ENCODE assay signal across 8 cellular contexts in genomic region chr19:36032251-36033104, GRCh38. TPM values are rescaled to one million over a fixed set of nuclear protein-coding genes. Genes with fewer than 3 reads are reported as not detected.
DNase-seq lines count a peak whose midpoint lies in the region; ATAC-seq, FAIRE-seq and TF ChIP-seq lines count a peak whose summit lies in the region.

Gene CLIP3 (minus strand): TSS chr19:36032873. CDS start chr19:36032357, 516 bp downstream.

- peak within 1 kb of the TSS in 2 of 5 donors; percentile 49 to 62 for H3K27ac ChIP-seq in adrenal gland
- peak within 1 kb of the TSS in 6 of 10 donors; percentile 21 to 62 (median 33) for H3K27ac ChIP-seq in heart right ventricle
- H3K27ac ChIP-seq in ovary = peak within 1 kb of the TSS; percentile 70 to 80

- peak; percentile 78 to 91 (median 85) for ATAC-seq in heart right ventricle
- ATAC-seq in HG02571 (IDR thresholded peaks at IDR 0.05; ENCODE audit: unreplicated experiment) = no peak
- no peak for ATAC-seq in GM18907 (IDR thresholded peaks at IDR 0.05; ENCODE audit: unreplicated experiment)

- no peak for TF ChIP-seq CTCF in GM06990 (IDR thresholded peaks at IDR 0.05; ENCODE audit: insufficient read depth, low read length, poor library complexity, severe bottlenecking)
- TF ChIP-seq CTCF in adrenal gland (IDR thresholded peaks at IDR 0.05) = peak in 3 of 6 experiments; percentile 9 to 29 (median 26)
- TF ChIP-seq CTCF in heart right ventricle (IDR thresholded peaks at IDR 0.05) = peak in 2 of 9 donors; percentile 10 to 17
- peak in 2 of 3 donors; percentile 32 to 34 for TF ChIP-seq CTCF in ovary (IDR thresholded peaks at IDR 0.05)

- no peaks in the 10 kb centered on the region for H3K27me3 ChIP-seq in GM06990 (replicated peaks; ENCODE audit: control insufficient read depth, insufficient read depth, low read length)
- no peaks in the 10 kb centered on the region for H3K27me3 ChIP-seq in adrenal gland
- H3K27me3 ChIP-seq in heart right ventricle = peaks cover 0 to 11% (median 0%) of the 10 kb centered on the region in 7 donors
- H3K27me3 ChIP-seq in ovary = no peaks in the 10 kb centered on the region

- 1 to 5% (median 4%) methylated on average over 17 to 51 of the region's 51 CpGs for WGBS in adrenal gland, 4 donors
- WGBS in heart right ventricle, 2 donors = 4 to 5% methylated on average over 49 to 51 of the region's 51 CpGs
- WGBS in ovary, 3 donors = 1 to 4% (median 1%) methylated on average over 50 to 51 of the region's 51 CpGs

- peaks cover 2% of the 10 kb centered on the region; the same call in 1 of the 2 replicates for H3K36me3 ChIP-seq in GM06990 (ENCODE audit: control insufficient read depth, insufficient read depth, low read length)
- no peaks in the 10 kb centered on the region for H3K36me3 ChIP-seq in adrenal gland (replicated peaks in 1 of 2)
- peaks cover 0 to 12% (median 0%) of the 10 kb centered on the region in 9 donors for H3K36me3 ChIP-seq in heart right ventricle
- H3K36me3 ChIP-seq in ovary = no peaks in the 10 kb centered on the region

- intact Hi-C loops in adrenal gland (cut with DNase I) (no loop called here), heart right ventricle (cut with DNase I) (no loop called here), ovary (cut with DNase I) (no loop called here)

- H3K4me3 ChIP-seq in GM06990 (replicated peaks; ENCODE audit: low read depth, low read length) (peak within 1 kb of the TSS; percentile 61), adrenal gland (peak within 1 kb of the TSS in 2 of 4 donors; percentile 1 to 54), heart right ventricle (peak within 1 kb of the TSS; percentile 38 to 65 (median 52)), ovary (peak within 1 kb of the TSS; percentile 54)

- H3K4me1 ChIP-seq in adrenal gland (replicated peaks in 1 of 2) = no peaks in the 10 kb centered on the region
- peaks cover 0 to 16% (median 10%) of the 10 kb centered on the region in 9 donors for H3K4me1 ChIP-seq in heart right ventricle
- no peaks in the 10 kb centered on the region for H3K4me1 ChIP-seq in ovary (ENCODE audit: insufficient read depth)

- no peak for TF ChIP-seq POLR2A in adrenal gland (IDR thresholded peaks at IDR 0.05)
- no peak for TF ChIP-seq POLR2A in ovary (IDR thresholded peaks at IDR 0.05)

- H3K9me3 ChIP-seq in adrenal gland (replicated peaks in 1 of 3) = no peaks in the 10 kb centered on the region
- no peaks in the 10 kb centered on the region for H3K9me3 ChIP-seq in heart right ventricle
- no peaks in the 10 kb centered on the region for H3K9me3 ChIP-seq in ovary

- peak; percentile 53 for DNase-seq in GM06990 (ENCODE audit: extremely low read depth, insufficient read length)
- peak; percentile 67 for DNase-seq in NCI-H510A treated with DMSO at 0.1 percent for 48 hours (lab: John Stamatoyannopoulos, UW)
- peak in 4 of 7 donors; percentile 16 to 75 (median 48) for DNase-seq in adrenal gland
- peak; percentile 70 to 75 for DNase-seq in heart right ventricle
- DNase-seq in ovary = peak; percentile 83 to 88 (median 87)
- DNase-seq in urothelium cell line (ENCODE audit: low spot score) = peak; percentile 97

- FAIRE-seq in urothelium cell line (lab: Jason Lieb, UNC) = peak; percentile 87

- TF ChIP-seq EP300 in ovary (IDR thresholded peaks at IDR 0.05) = no peak

RNA-seq across cellular contexts. Expression of gene CLIP3, which starts in this region (rescaled TPM):
- total RNA-seq in adrenal gland (10 to 100 TPM in 2 of 8 donors, 1 to 10 TPM in 6; 1.3 to 12.5 (median 6.9) TPM), heart right ventricle (1 to 10 TPM; 1.2 to 7.5 (median 4.7) TPM), ovary (10 to 100 TPM; 16.1 to 82.5 (median 54.9) TPM)
- polyA plus RNA-seq in adrenal gland (10 to 100 TPM in 2 of 3 donors, 1 to 10 TPM in 1; 8.3 to 20.1 (median 12.6) TPM), heart right ventricle (1 to 10 TPM; 2.2 to 2.6 TPM), ovary (10 to 100 TPM; 34.3 to 91.3 TPM)

Comparison
In these comparisons a context has a peak if more than half of its experiments do, and no peak if none do; other contexts are left out.
1. ATAC-seq: peak in heart right ventricle (8 of 8); none in HG02571 (single experiment) and GM18907 (single experiment).
2. Peak in every context shown above with its lines, with median percentiles within 50 percentile points of each other: DNase-seq.